In the genomic region with DNA sequence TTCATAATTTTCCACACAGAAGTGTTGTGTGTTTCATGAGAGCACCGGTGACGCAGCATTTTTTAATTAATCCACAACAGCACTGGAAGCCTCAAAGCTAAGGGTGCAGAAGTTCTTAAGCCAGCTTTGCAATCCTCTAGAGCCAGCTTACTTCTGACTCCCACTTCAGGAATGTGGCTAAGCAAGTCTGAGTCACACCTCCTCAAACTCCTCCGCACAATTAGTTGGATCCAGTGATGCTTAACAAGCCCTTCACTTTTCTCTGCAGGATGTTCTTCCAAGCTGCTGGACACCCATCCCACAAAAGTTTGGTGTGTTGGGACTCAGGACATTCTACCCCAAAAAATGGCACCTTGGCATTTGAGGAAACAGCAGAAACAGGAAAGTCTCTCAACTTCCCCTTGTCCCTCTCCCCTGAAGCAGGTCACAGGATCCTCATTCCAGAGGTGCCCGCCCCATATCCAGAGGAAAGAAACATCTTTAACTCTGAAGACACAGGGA, we compare ENCODE assay signal across 10 cellular contexts.
DNase-seq lines count a peak whose midpoint lies in the region; ATAC-seq, FAIRE-seq and TF ChIP-seq lines count a peak whose summit lies in the region.
"Had no signal": no experiment of that assay in that cellular context is flagged by ENCODE, and none has a peak within 500 bp of the region (broad histone marks: within the 10 kb centered on the region; RNA-seq: fewer than 3 reads in every experiment).

No MANE protein-coding gene starts in this region.

- ATAC-seq in foreskin keratinocyte, result peak; percentile 99

- no peaks in the 10 kb centered on the region for H3K36me3 Mint-ChIP-seq in activated CD4-positive, alpha-beta T cell treated with anti-CD3 and anti-CD28 coated beads, Interleukin-2, amount 10 ng/mL, durations not matched to agents 24 days and 14 days (ENCODE audit: low read depth)
- H3K36me3 Mint-ChIP-seq: memory B cell had no signal

- H3K27ac Mint-ChIP-seq in activated CD4-positive, alpha-beta T cell treated with anti-CD3 and anti-CD28 coated beads, Interleukin-2, amount 10 ng/mL, durations not matched to agents 24 days and 14 days, result no peak overlapping the region
- H3K27ac Mint-ChIP-seq: memory B cell had no signal

- no peaks in the 10 kb centered on the region for H3K9me2 ChIP-seq in GM23248 (ENCODE audit: insufficient read depth)

- H3K9me3 ChIP-seq in GM23248 (ENCODE audit: low read depth), result no peaks in the 10 kb centered on the region
- no peaks in the 10 kb centered on the region; the same call in 1 of the 2 replicates for H3K9me3 ChIP-seq in SJCRH30 (replicated peaks)

- H3K9me3 Mint-ChIP-seq in activated CD4-positive, alpha-beta T cell treated with anti-CD3 and anti-CD28 coated beads, Interleukin-2, amount 10 ng/mL, durations not matched to agents 24 days and 14 days, result no peaks in the 10 kb centered on the region
- H3K9me3 Mint-ChIP-seq: memory B cell had no signal

- H3K27me3 Mint-ChIP-seq in activated CD4-positive, alpha-beta T cell treated with anti-CD3 and anti-CD28 coated beads, Interleukin-2, amount 10 ng/mL, durations not matched to agents 24 days and 14 days, result peaks cover 4% of the 10 kb centered on the region
- H3K27me3 Mint-ChIP-seq: memory B cell had no signal

- DNase-seq in GM23248 (peak; percentile 99), SJCRH30 (peak; percentile 30 to 59), foreskin keratinocyte (peak; percentile 98 to 99), renal cortical epithelial cell (ENCODE audit: low read depth) (peak; percentile 100), germinal center (ENCODE audit: low spot score) (no peak), frontal cortex (ENCODE audit: low spot score in 2 of 2) (no peak)
- no peak for DNase-seq in activated CD4-positive, alpha-beta T cell treated with anti-CD3 and anti-CD28 coated beads, Interleukin-2, amount 10 ng/mL, durations not matched to agents 24 days and 14 days
- no peak for DNase-seq in activated CD4-positive, alpha-beta T cell treated with anti-CD3 and anti-CD28 coated beads for 4 hours
- DNase-seq: activated CD4-positive, alpha-beta T cell treated with anti-CD3 and anti-CD28 coated beads for 1 hour had no signal

- no peaks in the 10 kb centered on the region for H4K20me1 ChIP-seq in GM23248 (ENCODE audit: insufficient read depth)

- H3K36me3 ChIP-seq in GM23248 (ENCODE audit: low read depth) (no peaks in the 10 kb centered on the region), SJCRH30 (no peaks in the 10 kb centered on the region)

- no peak for FAIRE-seq in frontal cortex (lab: Jason Lieb, UNC)

- 1 to 4% methylated on average over 4 of the region's 4 CpGs for WGBS in GM23248 (ENCODE audit: low coverage in 1 of 2, low lambda C conversion rate in 2 of 2, missing lambda C conversion rate in 2 of 2), 2 experiments

- H3K4me1 ChIP-seq in GM23248 (ENCODE audit: insufficient read depth) (peaks cover 69% of the 10 kb centered on the region), SJCRH30 (peaks cover 14% of the 10 kb centered on the region), foreskin keratinocyte (peaks cover 23% of the 10 kb centered on the region)

- no peaks in the 10 kb centered on the region for H3K27me3 ChIP-seq in GM23248 (replicated peaks; ENCODE audit: insufficient read depth)
- H3K27me3 ChIP-seq in SJCRH30, result no peaks in the 10 kb centered on the region
- no peaks in the 10 kb centered on the region for H3K27me3 ChIP-seq in foreskin keratinocyte

- peak overlapping the region; percentile 49 for H3K4me2 ChIP-seq in GM23248 (ENCODE audit: unreplicated experiment)

- no peak for TF ChIP-seq CTCF in foreskin keratinocyte (conservative IDR thresholded peaks at IDR 0.05)

- H3K9ac ChIP-seq in GM23248, result peak overlapping the region; percentile 58

- H3K4me3 ChIP-seq in GM23248 (no peak overlapping the region), SJCRH30 (no peak overlapping the region)

- H3K4me1 Mint-ChIP-seq in activated CD4-positive, alpha-beta T cell treated with anti-CD3 and anti-CD28 coated beads, Interleukin-2, amount 10 ng/mL, durations not matched to agents 24 days and 14 days, result peaks cover 1% of the 10 kb centered on the region

- no peak overlapping the region for H3K4me3 Mint-ChIP-seq in activated CD4-positive, alpha-beta T cell treated with anti-CD3 and anti-CD28 coated beads, Interleukin-2, amount 10 ng/mL, durations not matched to agents 24 days and 14 days
- H3K4me3 Mint-ChIP-seq: memory B cell had no signal

- H3K79me2 ChIP-seq in GM23248 (ENCODE audit: insufficient read depth), result no peaks in the 10 kb centered on the region

- in situ Hi-C loops in GM23248 (cut with MboI), result no loop called here

- peaks cover 45% of the 10 kb centered on the region for H3F3A ChIP-seq in GM23248 (ENCODE audit: insufficient read depth)

- H2AFZ ChIP-seq in GM23248, result no peak overlapping the region

- intact Hi-C loops in activated CD4-positive, alpha-beta T cell treated with anti-CD3 and anti-CD28 coated beads, Interleukin-2, amount 10 ng/mL, durations not matched to agents 24 days and 14 days (cut with micrococcal nuclease), result loop anchor here (10.0 kb wide), 1 partner anchor 70 kb away; no protein-coding TSS in a partner anchor

- peak overlapping the region; percentile 88 for H3K27ac ChIP-seq in GM23248
- H3K27ac ChIP-seq in SJCRH30, result peak overlapping the region; percentile 31
- H3K27ac ChIP-seq in foreskin keratinocyte, result no peak overlapping the region

Comparison
In these comparisons a context has a peak if more than half of its experiments do, and no peak if none do; other contexts are left out.
1. DNase-seq: peak in GM23248 (single experiment), SJCRH30 (2 of 2), foreskin keratinocyte (2 of 2) and renal cortical epithelial cell (single experiment); none in activated CD4-positive, alpha-beta T cell treated with anti-CD3 and anti-CD28 coated beads, Interleukin-2, amount 10 ng/mL, durations not matched to agents 24 days and 14 days (single experiment), activated CD4-positive, alpha-beta T cell treated with anti-CD3 and anti-CD28 coated beads for 4 hours (0 of 2), germinal center (single experiment) and frontal cortex (0 of 2).